In genomic region chr7:82122290-82122689, GRCh38 we compare ENCODE assay signal across 31 cellular contexts.
"Had no signal": no experiment of that assay in that cellular context is flagged by ENCODE, and none has a peak within 500 bp of the region (broad histone marks: within the 10 kb centered on the region; RNA-seq: fewer than 3 reads in every experiment).

No MANE protein-coding gene starts in this region.

- H3K9me3 ChIP-seq: colonic mucosa, neutrophil, right lobe of liver, testis had no signal

- H3K27me3 Mint-ChIP-seq: activated CD4-positive, alpha-beta memory T cell treated with anti-CD3 and anti-CD28 coated beads for 36 hours; activated CD4-positive, alpha-beta T cell treated with anti-CD3 and anti-CD28 coated beads, Interleukin-2, amount 10 ng/mL, durations not matched to agents 24 days and 14 days; activated naive CD4-positive, alpha-beta T cell treated with anti-CD3 and anti-CD28 coated beads, Interleukin-2, amount 10 ng/mL, durations not matched to agents 7 days and 5 days; activated naive CD8-positive, alpha-beta T cell treated with anti-CD3 and anti-CD28 coated beads, Interleukin-2, amount 50 U/mL, for 24 hours; progenitor cell of endocrine pancreas had no signal

- H3K27me3 ChIP-seq: body of pancreas, cardiac muscle cell, colonic mucosa, esophagus squamous epithelium, neutrophil, right lobe of liver, testis, transverse colon had no signal

- ATAC-seq: activated naive CD8-positive, alpha-beta T cell treated with anti-CD3 and anti-CD28 coated beads, Interleukin-2, amount 50 U/mL, for 24 hours; body of pancreas; left colon; right lobe of liver; stimulated activated naive CD8-positive, alpha-beta T cell treated with anti-CD3 and anti-CD28 coated beads, Interleukin-15, Interleukin-2, amounts not matched to agents 100 U/mL and 50 U/mL, for 24 hours had no signal

- H3K27ac ChIP-seq: body of pancreas, cardiac muscle cell, colonic mucosa, epithelial cell of prostate, esophagus squamous epithelium, neutrophil, right lobe of liver, testis, transverse colon, WERI-Rb-1 had no signal

- H3K4me3 ChIP-seq: body of pancreas, cardiac muscle cell, colonic mucosa, esophagus squamous epithelium, right lobe of liver, testis, transverse colon had no signal

- H3K4me1 Mint-ChIP-seq: activated CD4-positive, alpha-beta T cell treated with anti-CD3 and anti-CD28 coated beads, Interleukin-2, amount 10 ng/mL, durations not matched to agents 24 days and 14 days; activated naive CD4-positive, alpha-beta T cell treated with anti-CD3 and anti-CD28 coated beads, Interleukin-2, amount 10 ng/mL, durations not matched to agents 7 days and 5 days; activated naive CD8-positive, alpha-beta T cell treated with anti-CD3 and anti-CD28 coated beads, Interleukin-2, amount 50 U/mL, for 24 hours; immature natural killer cell; nephron had no signal

- H3K4me3 Mint-ChIP-seq: activated CD4-positive, alpha-beta memory T cell treated with anti-CD3 and anti-CD28 coated beads for 36 hours; activated CD4-positive, alpha-beta T cell treated with anti-CD3 and anti-CD28 coated beads, Interleukin-2, amount 10 ng/mL, durations not matched to agents 24 days and 14 days; activated naive CD4-positive, alpha-beta T cell treated with anti-CD3 and anti-CD28 coated beads, Interleukin-2, amount 10 ng/mL, durations not matched to agents 7 days and 5 days; activated naive CD8-positive, alpha-beta T cell treated with anti-CD3 and anti-CD28 coated beads, Interleukin-2, amount 50 U/mL, for 24 hours; activated T-helper 1 cell treated with anti-CD3 and anti-CD28 coated beads, Interleukin-12 subunit alpha, Interleukin-12 subunit beta, Interleukin-2, Interleukin-4 antibody, amounts not matched to agents 30 ng/mL and 10 ng/mL and 1 ng/mL, durations not matched to agents 14 hours and 24 hours and 36 hours; immature natural killer cell; nephron had no signal

- H3K36me3 Mint-ChIP-seq: activated CD4-positive, alpha-beta memory T cell treated with anti-CD3 and anti-CD28 coated beads for 36 hours; activated naive CD4-positive, alpha-beta T cell treated with anti-CD3 and anti-CD28 coated beads, Interleukin-2, amount 10 ng/mL, durations not matched to agents 7 days and 5 days; immature natural killer cell had no signal

- H3K4me1 ChIP-seq: body of pancreas, colonic mucosa, esophagus squamous epithelium, right lobe of liver, testis, transverse colon had no signal

- H3K9me3 Mint-ChIP-seq: activated CD4-positive, alpha-beta T cell treated with anti-CD3 and anti-CD28 coated beads, Interleukin-2, amount 10 ng/mL, durations not matched to agents 24 days and 14 days; activated naive CD4-positive, alpha-beta T cell treated with anti-CD3 and anti-CD28 coated beads, Interleukin-2, amount 10 ng/mL, durations not matched to agents 7 days and 5 days; activated naive CD8-positive, alpha-beta T cell treated with anti-CD3 and anti-CD28 coated beads, Interleukin-2, amount 50 U/mL, for 24 hours; activated T-helper 1 cell treated with anti-CD3 and anti-CD28 coated beads, Interleukin-12 subunit alpha, Interleukin-12 subunit beta, Interleukin-2, Interleukin-4 antibody, amounts not matched to agents 30 ng/mL and 10 ng/mL and 1 ng/mL, durations not matched to agents 14 hours and 24 hours and 36 hours had no signal

- H3K27ac Mint-ChIP-seq: activated CD4-positive, alpha-beta memory T cell treated with anti-CD3 and anti-CD28 coated beads for 36 hours; activated CD4-positive, alpha-beta T cell treated with anti-CD3 and anti-CD28 coated beads, Interleukin-2, amount 10 ng/mL, durations not matched to agents 24 days and 14 days; activated naive CD4-positive, alpha-beta T cell treated with anti-CD3 and anti-CD28 coated beads, Interleukin-2, amount 10 ng/mL, durations not matched to agents 7 days and 5 days; activated naive CD8-positive, alpha-beta T cell treated with anti-CD3 and anti-CD28 coated beads, Interleukin-2, amount 50 U/mL, for 24 hours; activated T-helper 1 cell treated with anti-CD3 and anti-CD28 coated beads, Interleukin-12 subunit alpha, Interleukin-12 subunit beta, Interleukin-2, Interleukin-4 antibody, amounts not matched to agents 30 ng/mL and 10 ng/mL and 1 ng/mL, durations not matched to agents 14 hours and 24 hours and 36 hours; immature natural killer cell; nephron; progenitor cell of endocrine pancreas had no signal

- H3K36me3 ChIP-seq: cardiac muscle cell, colonic mucosa, esophagus squamous epithelium, neutrophil, right lobe of liver, transverse colon, WERI-Rb-1 had no signal

- DNase-seq: activated CD4-positive, alpha-beta memory T cell treated with anti-CD3 and anti-CD28 coated beads for 36 hours; activated CD4-positive, alpha-beta T cell treated with anti-CD3 and anti-CD28 coated beads, Interleukin-2, amount 10 ng/mL, durations not matched to agents 24 days and 14 days; activated CD4-positive, CD25-positive, alpha-beta regulatory T cell treated with anti-CD3 and anti-CD28 coated beads, Interleukin-2, amount 50 U/mL, for 72 hours; activated CD8-positive, alpha-beta memory T cell treated with anti-CD3 and anti-CD28 coated beads, Interleukin-2, amount 50 U/mL, for 4 hours; activated effector memory CD4-positive, alpha-beta T cell treated with anti-CD3 and anti-CD28 coated beads, Interleukin-2, amount 50 U/mL, for 16 hours; activated naive CD4-positive, alpha-beta T cell treated with anti-CD3 and anti-CD28 coated beads, Interleukin-2, amount 10 ng/mL, durations not matched to agents 7 days and 5 days; activated naive CD8-positive, alpha-beta T cell treated with anti-CD3 and anti-CD28 coated beads, Interleukin-2, amount 50 U/mL, for 24 hours; activated T-cell treated with anti-CD3 and anti-CD28 coated beads, Interleukin-2, amount 50 U/mL, for 1 hour; amygdala; body of pancreas; cerebellar nuclear complex; colonic mucosa; effector CD8-positive, alpha-beta T cell; esophagus squamous epithelium; immature natural killer cell; kidney; left colon; mammary epithelial cell; right lobe of liver; stimulated activated CD4-positive, alpha-beta T cell treated with anti-CD3 and anti-CD28 coated beads, Interleukin-2, amount 100 ng/mL, for 48 hours; stimulated activated naive CD8-positive, alpha-beta T cell treated with anti-CD3 and anti-CD28 coated beads, Interleukin-15, Interleukin-2, amounts not matched to agents 100 U/mL and 50 U/mL, for 24 hours; T-helper 9 cell; testis; transverse colon; WERI-Rb-1 had no signal
